Comparison of ENCODE assay signal across 18 cellular contexts in genomic region chr21:42635848-42636534, GRCh38. TPM values are rescaled to one million over a fixed set of nuclear protein-coding genes. Genes with fewer than 3 reads are reported as not detected.
DNase-seq lines count a peak whose midpoint lies in the region; ATAC-seq and TF ChIP-seq lines count a peak whose summit lies in the region.
"Had no signal": no experiment of that assay in that cellular context is flagged by ENCODE, and none has a peak within 500 bp of the region (broad histone marks: within the 10 kb centered on the region; RNA-seq: fewer than 3 reads in every experiment).

No MANE protein-coding gene starts in this region.

- H3K4me1 ChIP-seq in ACC112 (ENCODE audit: control insufficient read depth, insufficient read depth, low read length, unreplicated experiment) (peaks cover 32% of the 10 kb centered on the region), OCI-LY7 (ENCODE audit: insufficient read depth, low read length, poor library complexity, severe bottlenecking) (no peaks in the 10 kb centered on the region)

- H4K20me1 ChIP-seq in OCI-LY7 (ENCODE audit: insufficient read depth, low read length): no peaks in the 10 kb centered on the region

- no peak overlapping the region for H3K4me3 Mint-ChIP-seq in T-helper 2 cell treated with Interferon-gamma antibody and Interleukin-4, amounts not matched to agents 5 μg/mL and 100 μg/mL, for 36 hours
- H3K4me3 Mint-ChIP-seq: HFFc6, IgD-negative memory B cell had no signal

- H3K27ac ChIP-seq in ACC112 (ENCODE audit: low read depth, low read length) (peak overlapping the region; percentile 63), RWPE1 (peak overlapping the region; percentile 66), epithelial cell of prostate (peak overlapping the region; percentile 33), OCI-LY7 (ENCODE audit: low read depth, low read length, poor library complexity, severe bottlenecking) (no peak overlapping the region)
- H3K27ac ChIP-seq: C4-2B, SK-N-MC had no signal

- H3K4me1 Mint-ChIP-seq in T-helper 2 cell treated with Interferon-gamma antibody and Interleukin-4, amounts not matched to agents 5 μg/mL and 100 μg/mL, for 36 hours (ENCODE audit: low read depth): no peaks in the 10 kb centered on the region
- H3K4me1 Mint-ChIP-seq: IgD-negative memory B cell had no signal

- DNase-seq in RWPE1 (ENCODE audit: low spot score) (no peak), epithelial cell of prostate (ENCODE audit: low read depth, low spot score) (no peak), sciatic nerve (ENCODE audit: low spot score) (peak; percentile 49), putamen (ENCODE audit: low spot score) (no peak), SIG-M5 (lab: John Stamatoyannopoulos, UW) (no peak), OCI-LY7 (ENCODE audit: low spot score) (no peak)
- DNase-seq in T-helper 2 cell treated with Interferon-gamma antibody and Interleukin-4, amounts not matched to agents 5 μg/mL and 100 μg/mL, for 36 hours (ENCODE audit: low spot score): no peak
- DNase-seq: GF-D8; NCI-H187 treated with DMSO at 0.1 percent for 48 hours; NCI-H446; NCI-H69; NK-92 treated with Interleukin-12 subunit alpha and Interleukin-12 subunit beta, amount 100 ng/mL, for 24 hours had no signal

- H3K27me3 ChIP-seq in ACC112 (ENCODE audit: insufficient read depth, low read length): no peaks in the 10 kb centered on the region

- H3K27ac Mint-ChIP-seq in T-helper 2 cell treated with Interferon-gamma antibody and Interleukin-4, amounts not matched to agents 5 μg/mL and 100 μg/mL, for 36 hours: no peak overlapping the region
- H3K27ac Mint-ChIP-seq: HFFc6, IgD-negative memory B cell had no signal

- H2AFZ ChIP-seq in ACC112 (ENCODE audit: low read length, unreplicated experiment) (no peak overlapping the region), OCI-LY7 (ENCODE audit: low read length) (no peak overlapping the region)

- intact Hi-C loops in sciatic nerve (cut with DNase I) (no loop called here), OCI-LY7 (cut with micrococcal nuclease; ENCODE audit: unreplicated experiment) (loop anchor here (10.0 kb wide), 2 partner anchors 61 to 179 kb away; no protein-coding TSS in a partner anchor)

- peaks cover 2% of the 10 kb centered on the region for H3K27me3 Mint-ChIP-seq in T-helper 2 cell treated with Interferon-gamma antibody and Interleukin-4, amounts not matched to agents 5 μg/mL and 100 μg/mL, for 36 hours (ENCODE audit: low read depth)

- ATAC-seq in sciatic nerve: peak; percentile 14

- no peaks in the 10 kb centered on the region for H3K9me2 ChIP-seq in OCI-LY7 (ENCODE audit: insufficient read depth, low read length)

- no TSS peak for BruUV-seq in OCI-LY7 (replicated peaks; lab: Mats Ljungman, UMichigan)

- TF ChIP-seq CTCF in RWPE1 (conservative IDR thresholded peaks at IDR 0.05; ENCODE audit: low read depth): no peak
- TF ChIP-seq CTCF in OCI-LY7 (conservative IDR thresholded peaks at IDR 0.05; ENCODE audit: low read length): no peak

- H3K9me3 Mint-ChIP-seq in T-helper 2 cell treated with Interferon-gamma antibody and Interleukin-4, amounts not matched to agents 5 μg/mL and 100 μg/mL, for 36 hours: no peaks in the 10 kb centered on the region

- CTCF ChIA-PET in RWPE1 (lab: Yijun Ruan, JAX) (interaction anchor here (0.6 to 1.9 kb wide), 2 partner anchors 16 to 108 kb away, joined by 4 read pairs; no protein-coding TSS in a partner anchor), OCI-LY7 (lab: Charles Lee; ENCODE audit: unreplicated experiment) (no interaction called here)

- POLR2A ChIA-PET in RWPE1 (lab: Yijun Ruan, JAX; ENCODE audit: low non-redundant PET) (no interaction called here), OCI-LY7 (lab: Charles Lee) (no interaction called here)

- no peak overlapping the region for H3K4me2 ChIP-seq in OCI-LY7 (ENCODE audit: low read length)

- peak overlapping the region; percentile 31; the same call in 1 of the 2 replicates for H3K4me3 ChIP-seq in ACC112 (ENCODE audit: low read depth, low read length)
- no peak overlapping the region for H3K4me3 ChIP-seq in OCI-LY7 (ENCODE audit: low read depth, low read length, poor library complexity, severe bottlenecking)
- H3K4me3 ChIP-seq: SK-N-MC had no signal

- H3K36me3 Mint-ChIP-seq in T-helper 2 cell treated with Interferon-gamma antibody and Interleukin-4, amounts not matched to agents 5 μg/mL and 100 μg/mL, for 36 hours (ENCODE audit: low read depth): no peaks in the 10 kb centered on the region
- H3K36me3 Mint-ChIP-seq: IgD-negative memory B cell had no signal

- no peaks in the 10 kb centered on the region for H3K9me3 ChIP-seq in OCI-LY7 (ENCODE audit: low read length)

- no peaks in the 10 kb centered on the region for H3K79me2 ChIP-seq in ACC112 (ENCODE audit: control insufficient read depth, insufficient read depth, low read length, unreplicated experiment)
- no peaks in the 10 kb centered on the region for H3K79me2 ChIP-seq in OCI-LY7 (ENCODE audit: insufficient read depth, low read depth, low read length)

- H3K36me3 ChIP-seq in ACC112 (ENCODE audit: insufficient read depth, low read length) (no peaks in the 10 kb centered on the region), OCI-LY7 (ENCODE audit: insufficient read depth, low read length) (no peaks in the 10 kb centered on the region)

RNA-seq across cellular contexts. Expression of gene PDE9A, which starts 17.4 kb away (rescaled TPM):
- total RNA-seq in sciatic nerve: 32.6 TPM
- 8.0 and 11.4 TPM in 2 replicates for total RNA-seq in OCI-LY7 (2014; rRNA removed; shearing (Covaris generic))
- total RNA-seq in OCI-LY7 (2022): 20.3 and 22.4 TPM in 2 replicates
- total RNA-seq: HFFc6, LHCN-M2 had no signal
